ENCODE assay signal across 8 cellular contexts in genomic region chr3:32237670-32238026, GRCh38. TPM values are rescaled to one million over a fixed set of nuclear protein-coding genes. Genes with fewer than 3 reads are reported as not detected.
DNase-seq lines count a peak whose midpoint lies in the region; ATAC-seq and TF ChIP-seq lines count a peak whose summit lies in the region.

No MANE protein-coding gene starts in this region.

- H3K27ac ChIP-seq in H9 (ENCODE audit: insufficient read length, low read depth, low read length) = no peak overlapping the region
- no peak overlapping the region for H3K27ac ChIP-seq in iPS DF 6.9 (ENCODE audit: low read length)
- peak overlapping the region; percentile 32 to 82 (median 78) for H3K27ac ChIP-seq in gastrocnemius medialis

- H3K4me3 ChIP-seq in iPS DF 6.9 (ENCODE audit: low read length) (peak overlapping the region; percentile 50; the same call in 1 of the 2 replicates), gastrocnemius medialis (peak overlapping the region; percentile 60 to 79 (median 65))

- peaks cover 3% of the 10 kb centered on the region; the same call in 1 of the 2 replicates for H3K79me2 ChIP-seq in H9 (ENCODE audit: insufficient read depth, low read length)

- H3T11ph ChIP-seq in H9 (ENCODE audit: low read length) = no peak overlapping the region

- ATAC-seq in gastrocnemius medialis (no peak), GM18502 (IDR thresholded peaks at IDR 0.05; ENCODE audit: poor library complexity, unreplicated experiment) (no peak)

- no peak for TF ChIP-seq POLR2A in gastrocnemius medialis (IDR thresholded peaks at IDR 0.05)

- no CpG with 5 or more reads among the region's 13 CpGs for WGBS in H9 (ENCODE audit: extremely low coverage, insufficient read length, low lambda C conversion rate)
- no CpG with 5 or more reads among the region's 13 CpGs for WGBS in iPS DF 6.9 (ENCODE audit: insufficient coverage, insufficient read length)

- H3K14ac ChIP-seq in H9 (ENCODE audit: insufficient read depth, low read length) = no peak overlapping the region

- H3K9me3 ChIP-seq in H9 (ENCODE audit: control insufficient read depth, low read depth, low read length) = no peaks in the 10 kb centered on the region
- H3K9me3 ChIP-seq in iPS DF 6.9 (ENCODE audit: control insufficient read depth, insufficient read depth, low read length) = no peaks in the 10 kb centered on the region
- no peaks in the 10 kb centered on the region for H3K9me3 ChIP-seq in gastrocnemius medialis

- peak overlapping the region; percentile 79 for H3K4me2 ChIP-seq in H9 (ENCODE audit: insufficient read depth, insufficient read length, low read length)

- no peak overlapping the region for H4K8ac ChIP-seq in H9 (replicated peaks; ENCODE audit: insufficient read length, low read depth, low read length)

- peaks cover 42% of the 10 kb centered on the region for H3K27me3 Mint-ChIP-seq in H9 (ENCODE audit: low read depth)
- peaks cover 31% of the 10 kb centered on the region for H3K27me3 Mint-ChIP-seq in activated T-helper 1 cell treated with anti-CD3 and anti-CD28 coated beads, Interleukin-12 subunit alpha, Interleukin-12 subunit beta, Interleukin-2, Interleukin-4 antibody, amounts not matched to agents 30 ng/mL and 10 ng/mL and 1 ng/mL, durations not matched to agents 14 hours and 24 hours and 36 hours (ENCODE audit: insufficient read depth)

- no peak overlapping the region for H3K18ac ChIP-seq in H9 (ENCODE audit: insufficient read length, low read depth, low read length)

- intact Hi-C loops in activated T-helper 1 cell treated with anti-CD3 and anti-CD28 coated beads, Interleukin-12 subunit alpha, Interleukin-12 subunit beta, Interleukin-2, Interleukin-4 antibody, amounts not matched to agents 30 ng/mL and 10 ng/mL and 1 ng/mL, durations not matched to agents 14 hours and 24 hours and 36 hours (cut with micrococcal nuclease) = loop anchor here (1.0 to 10.0 kb wide), 8 partner anchors 59 to 903 kb away; partner anchors contain the start of genes CMTM7, CNOT10, DYNC1LI1 and GPD1L
- intact Hi-C loops in gastrocnemius medialis (cut with DNase I; ENCODE audit: low total_unique reads) = loop anchor here (2.0 kb wide), 1 partner anchor 59 kb away; no protein-coding TSS in a partner anchor

- peaks cover 13% of the 10 kb centered on the region for H3K23me2 ChIP-seq in H9 (ENCODE audit: insufficient read length, low read depth, low read length, poor library complexity, severe bottlenecking)

- TF ChIP-seq CTCF in H9 (conservative IDR thresholded peaks at IDR 0.05) = no peak
- TF ChIP-seq CTCF in gastrocnemius medialis (IDR thresholded peaks at IDR 0.05 in 4 of 5, conservative IDR thresholded peaks at IDR 0.05 in 1 of 5) = no peak

- no peak overlapping the region for H2AK5ac ChIP-seq in H9 (ENCODE audit: insufficient read length, low read length)

- peak overlapping the region; percentile 79 to 85 for H3K4me3 Mint-ChIP-seq in H9
- peak overlapping the region; percentile 70 for H3K4me3 Mint-ChIP-seq in activated T-helper 1 cell treated with anti-CD3 and anti-CD28 coated beads, Interleukin-12 subunit alpha, Interleukin-12 subunit beta, Interleukin-2, Interleukin-4 antibody, amounts not matched to agents 30 ng/mL and 10 ng/mL and 1 ng/mL, durations not matched to agents 14 hours and 24 hours and 36 hours

- H3K4me1 ChIP-seq in H9 (ENCODE audit: insufficient read depth, low read length) (peaks cover 4% of the 10 kb centered on the region; the same call in 1 of the 2 replicates), iPS DF 6.9 (ENCODE audit: control insufficient read depth, insufficient read depth, low read length) (0 out of 2 replicates have a peak, but pooled peaks cover 3% of the 10 kb centered on the region), gastrocnemius medialis (peaks cover 0 to 5% of the 10 kb centered on the region in 2 donors)

- H3K27me3 ChIP-seq in H9 (ENCODE audit: insufficient read depth, low read length) = peaks cover 4% of the 10 kb centered on the region; the same call in 1 of the 2 replicates
- H3K27me3 ChIP-seq in iPS DF 6.9 (ENCODE audit: control insufficient read depth, insufficient read depth, low read length) = peaks cover 5% of the 10 kb centered on the region
- peaks cover 7 to 31% (median 8%) of the 10 kb centered on the region in 3 donors for H3K27me3 ChIP-seq in gastrocnemius medialis

- H3K4ac ChIP-seq in H9 (ENCODE audit: low read depth, low read length) = no peak overlapping the region

- H2AFZ ChIP-seq in H9 (ENCODE audit: low read length) = no peak overlapping the region

- peaks cover 13 to 15% of the 10 kb centered on the region in 2 experiments for H3K9me3 Mint-ChIP-seq in H9
- H3K9me3 Mint-ChIP-seq in activated T-helper 1 cell treated with anti-CD3 and anti-CD28 coated beads, Interleukin-12 subunit alpha, Interleukin-12 subunit beta, Interleukin-2, Interleukin-4 antibody, amounts not matched to agents 30 ng/mL and 10 ng/mL and 1 ng/mL, durations not matched to agents 14 hours and 24 hours and 36 hours = peaks cover 12% of the 10 kb centered on the region

- H3K36me3 ChIP-seq in iPS DF 6.9 (ENCODE audit: control insufficient read depth, insufficient read depth, low read length) (no peaks in the 10 kb centered on the region), gastrocnemius medialis (no peaks in the 10 kb centered on the region)

- no peak overlapping the region for H3K9ac ChIP-seq in H9 (ENCODE audit: extremely low read depth, insufficient read length, low read length)

- no peak overlapping the region for H2BK20ac ChIP-seq in H9 (ENCODE audit: low read depth, low read length, poor library complexity, severe bottlenecking)

- H3K36me3 Mint-ChIP-seq in H9 (ENCODE audit: insufficient read depth in 1 of 3, low read depth in 3 of 3) = peaks cover 0 to 18% (median 10%) of the 10 kb centered on the region in 3 experiments; a peak in 6 of 7 replicates
- peaks cover 6% of the 10 kb centered on the region for H3K36me3 Mint-ChIP-seq in activated T-helper 1 cell treated with anti-CD3 and anti-CD28 coated beads, Interleukin-12 subunit alpha, Interleukin-12 subunit beta, Interleukin-2, Interleukin-4 antibody, amounts not matched to agents 30 ng/mL and 10 ng/mL and 1 ng/mL, durations not matched to agents 14 hours and 24 hours and 36 hours (ENCODE audit: low read depth)

- DNase-seq in H9 (no peak), iPS DF 6.9 (ENCODE audit: low read depth, low spot score) (no peak), gastrocnemius medialis (no peak), SHP77 (lab: John Stamatoyannopoulos, UW) (no peak), AG08395 (ENCODE audit: low spot score) (no peak), NCI-H2081 (lab: John Stamatoyannopoulos, UW) (no peak)
- DNase-seq in activated T-helper 1 cell treated with anti-CD3 and anti-CD28 coated beads, Interleukin-12 subunit alpha, Interleukin-12 subunit beta, Interleukin-2, Interleukin-4 antibody, amounts not matched to agents 30 ng/mL and 10 ng/mL and 1 ng/mL, durations not matched to agents 14 hours and 24 hours and 36 hours (ENCODE audit: low spot score) = no peak

- no peak overlapping the region for H3K23ac ChIP-seq in H9 (ENCODE audit: insufficient read length, low read depth, low read length)

- no peak overlapping the region for H3K27ac Mint-ChIP-seq in H9
- no peak overlapping the region for H3K27ac Mint-ChIP-seq in activated T-helper 1 cell treated with anti-CD3 and anti-CD28 coated beads, Interleukin-12 subunit alpha, Interleukin-12 subunit beta, Interleukin-2, Interleukin-4 antibody, amounts not matched to agents 30 ng/mL and 10 ng/mL and 1 ng/mL, durations not matched to agents 14 hours and 24 hours and 36 hours

- H2BK12ac ChIP-seq in H9 (ENCODE audit: insufficient read length, low read depth, low read length) = no peak overlapping the region

- H2BK5ac ChIP-seq in H9 (ENCODE audit: insufficient read length, low read length) = no peak overlapping the region

- H4K20me1 ChIP-seq in H9 (ENCODE audit: control insufficient read depth, insufficient read depth, insufficient read length) = no peaks in the 10 kb centered on the region

- no peaks in the 10 kb centered on the region for H3K79me1 ChIP-seq in H9 (ENCODE audit: insufficient read depth, low read depth, low read length, poor library complexity, severe bottlenecking)

- no peak overlapping the region for H4K5ac ChIP-seq in H9 (ENCODE audit: insufficient read length, low read depth, low read length)

- H2BK120ac ChIP-seq in H9 (ENCODE audit: low read depth, low read length, poor library complexity, severe bottlenecking) = no peak overlapping the region

- H3K56ac ChIP-seq in H9 (ENCODE audit: insufficient read length, low read depth, low read length) = no peak overlapping the region

- peaks cover 24 to 29% of the 10 kb centered on the region in 2 experiments for H3K4me1 Mint-ChIP-seq in H9
- H3K4me1 Mint-ChIP-seq in activated T-helper 1 cell treated with anti-CD3 and anti-CD28 coated beads, Interleukin-12 subunit alpha, Interleukin-12 subunit beta, Interleukin-2, Interleukin-4 antibody, amounts not matched to agents 30 ng/mL and 10 ng/mL and 1 ng/mL, durations not matched to agents 14 hours and 24 hours and 36 hours (ENCODE audit: low read depth) = peaks cover 24% of the 10 kb centered on the region

- H2BK15ac ChIP-seq in H9 (ENCODE audit: low read depth, low read length) = no peak overlapping the region

- H4K91ac ChIP-seq in H9 (ENCODE audit: insufficient read length, low read depth, low read length) = no peak overlapping the region

- in situ Hi-C loops in gastrocnemius medialis (cut with MboI; ENCODE audit: low sequenced_read_pairs in 4 of 4) = no loop called here

RNA-seq across cellular contexts. Expression of gene CMTM8, which starts 0.8 kb away (rescaled TPM):
- 4.0 TPM in 2 replicates for total RNA-seq in H9 (2021)
- 5.0 and 5.7 TPM in 2 replicates for total RNA-seq in activated T-helper 1 cell treated with anti-CD3 and anti-CD28 coated beads, Interleukin-12 subunit alpha, Interleukin-12 subunit beta, Interleukin-2, Interleukin-4 antibody, amounts not matched to agents 30 ng/mL and 10 ng/mL and 1 ng/mL, durations not matched to agents 14 hours and 24 hours and 36 hours
- 1 to 10 TPM; 1.4 to 4.1 (median 2.9) TPM for total RNA-seq in gastrocnemius medialis

Comparison
In these comparisons a context has a peak if more than half of its experiments do, and no peak if none do; other contexts are left out.
1. H3K27ac ChIP-seq: peak in gastrocnemius medialis (4 of 4); none in H9 (single experiment) and iPS DF 6.9 (single experiment).